ENCODE assay signal across 13 cellular contexts in the genomic region with DNA sequence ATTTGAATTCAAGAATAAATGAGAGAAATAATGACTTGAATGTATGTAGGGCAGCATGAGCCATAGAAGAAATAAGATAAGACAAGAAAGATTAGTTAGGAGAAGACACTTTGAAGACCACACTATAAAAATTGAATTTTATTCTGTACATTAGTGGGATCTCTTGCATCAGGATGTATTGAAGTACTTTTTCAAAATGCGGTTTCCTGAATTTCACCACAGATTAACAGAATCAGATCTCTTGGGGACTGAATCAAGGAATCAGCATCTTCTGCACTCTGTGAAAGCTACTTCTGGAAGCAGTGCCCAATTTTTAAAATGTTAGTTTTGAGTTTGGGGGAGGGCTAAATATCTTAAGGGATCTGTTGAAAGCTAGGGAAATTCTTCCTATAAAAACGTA.
A peak's percentile ranks its signal among the peaks of the same experiment; 100 is the strongest.
DNase-seq lines count a peak whose midpoint lies in the region; TF ChIP-seq lines count a peak whose summit lies in the region.
"Had no signal": no experiment of that assay in that cellular context is flagged by ENCODE, and none has a peak within 500 bp of the region (broad histone marks: within the 10 kb centered on the region; RNA-seq: fewer than 3 reads in every experiment).

No MANE protein-coding gene starts in this region.

- intact Hi-C loops in Caco-2 (cut with micrococcal nuclease; ENCODE audit: unreplicated experiment) = loop anchor here (1.0 kb wide), 1 partner anchor 67 kb away; no protein-coding TSS in a partner anchor

- no peaks in the 10 kb centered on the region for H4K20me1 ChIP-seq in osteoblast (ENCODE audit: insufficient read depth, low read length)

- no peak overlapping the region for H2AFZ ChIP-seq in osteoblast (ENCODE audit: low read length)
- H2AFZ ChIP-seq: GM23248 had no signal

- H3K4me3 ChIP-seq in Caco-2 (ENCODE audit: low read depth, low read length) (no peak overlapping the region), SK-N-MC (no peak overlapping the region), osteoblast (ENCODE audit: insufficient read depth, low read length) (no peak overlapping the region)
- H3K4me3 ChIP-seq: GM23248, K562 had no signal

- POLR2A ChIA-PET in Caco-2 (lab: Charles Lee) = no interaction called here

- no peaks in the 10 kb centered on the region for H3K27me3 Mint-ChIP-seq in Caco-2 (ENCODE audit: insufficient read depth, unreplicated experiment)
- H3K27me3 Mint-ChIP-seq: CD8-positive, alpha-beta memory T cell had no signal

- DNase-seq in Caco-2 = no peak
- peak; percentile 95 for DNase-seq in SK-N-MC (ENCODE audit: low read depth, low spot score)
- peak; percentile 29 for DNase-seq in osteoblast (ENCODE audit: insufficient read length, low spot score, missing footprints)
- DNase-seq in NCI-H187 (lab: John Stamatoyannopoulos, UW) = no peak
- no peak for DNase-seq in SHP77 treated with DMSO at 0.1 percent for 48 hours (lab: John Stamatoyannopoulos, UW)
- no peak for DNase-seq in NCI-H1694 (lab: John Stamatoyannopoulos, UW)
- no peak for DNase-seq in ACHN
- DNase-seq: BE2C; CD8-positive, alpha-beta memory T cell; DMS 273 treated with DMSO at 0.1 percent for 48 hours; GM23248 had no signal

- no peaks in the 10 kb centered on the region for H3K27me3 ChIP-seq in Caco-2 (replicated peaks; ENCODE audit: control insufficient read depth, insufficient read depth, low read length)
- H3K27me3 ChIP-seq in osteoblast (ENCODE audit: insufficient read depth, low read length) = peaks cover 17% of the 10 kb centered on the region

- no peaks in the 10 kb centered on the region for H3K36me3 ChIP-seq in Caco-2 (ENCODE audit: control insufficient read depth, insufficient read depth, low read length)
- no peaks in the 10 kb centered on the region for H3K36me3 ChIP-seq in SK-N-MC (ENCODE audit: insufficient read depth, low read length)
- no peaks in the 10 kb centered on the region for H3K36me3 ChIP-seq in osteoblast (ENCODE audit: insufficient read depth, low read length)
- H3K36me3 ChIP-seq: BE2C had no signal

- CTCF ChIA-PET in Caco-2 (lab: Charles Lee) = no interaction called here

- peaks cover 25% of the 10 kb centered on the region for H3K9me3 Mint-ChIP-seq in Caco-2 (ENCODE audit: unreplicated experiment)

- BruUV-seq in Caco-2 (replicated peaks; lab: Mats Ljungman, UMichigan) = no TSS peak

- TF ChIP-seq CTCF in 22Rv1 (IDR thresholded peaks at IDR 0.05) (no peak), Caco-2 (IDR thresholded peaks at IDR 0.05; ENCODE audit: insufficient read depth in 1 of 2, low read depth in 1 of 2, low read length in 1 of 2, severe bottlenecking in 1 of 2, unreplicated experiment in 1 of 2) (no peak), osteoblast (IDR thresholded peaks at IDR 0.05; ENCODE audit: extremely low read depth, low read depth, low read length) (no peak)

- no peak overlapping the region for H3K4me3 Mint-ChIP-seq in Caco-2 (ENCODE audit: unreplicated experiment)
- H3K4me3 Mint-ChIP-seq: CD8-positive, alpha-beta memory T cell had no signal

- peaks cover 8% of the 10 kb centered on the region for H3K36me3 Mint-ChIP-seq in Caco-2 (ENCODE audit: insufficient read depth, unreplicated experiment)
- H3K36me3 Mint-ChIP-seq: CD8-positive, alpha-beta memory T cell had no signal

- peaks cover 39% of the 10 kb centered on the region for H3K4me1 ChIP-seq in Caco-2
- no peaks in the 10 kb centered on the region for H3K4me1 ChIP-seq in osteoblast (ENCODE audit: insufficient read depth, low read length)
- H3K4me1 ChIP-seq: BE2C had no signal

- H3K9me3 ChIP-seq in Caco-2 (peaks cover 6% of the 10 kb centered on the region; the same call in 1 of the 2 replicates), SK-N-MC (ENCODE audit: low read depth, low read length) (peaks cover 8% of the 10 kb centered on the region; the same call in 1 of the 2 replicates), osteoblast (ENCODE audit: low read depth, low read length) (no peaks in the 10 kb centered on the region)
- H3K9me3 ChIP-seq: BE2C had no signal

- H3K9ac ChIP-seq in SK-N-MC (ENCODE audit: insufficient read length) = no peak overlapping the region
- H3K9ac ChIP-seq: GM23248 had no signal

- peaks cover 15% of the 10 kb centered on the region for H3K4me1 Mint-ChIP-seq in Caco-2 (ENCODE audit: low read depth, unreplicated experiment)
- H3K4me1 Mint-ChIP-seq: CD8-positive, alpha-beta memory T cell had no signal

- in situ Hi-C loops in ACHN (cut with HindIII; ENCODE audit: low pct_ligation_motif_present, low pct_unique_long_range_greater_than_20kb, low sequenced_read_pairs) = no loop called here

- H3K4me2 ChIP-seq in osteoblast (ENCODE audit: insufficient read depth, low read length) = no peak overlapping the region

- H3K79me2 ChIP-seq in osteoblast (ENCODE audit: insufficient read depth, low read length) = no peaks in the 10 kb centered on the region

- H3K27ac ChIP-seq in 22Rv1 (peak overlapping the region; percentile 54), SK-N-MC (no peak overlapping the region), osteoblast (ENCODE audit: low read depth, low read length) (no peak overlapping the region)
- H3K27ac ChIP-seq: GM23248 had no signal

- peak overlapping the region; percentile 57 for H3K27ac Mint-ChIP-seq in Caco-2 (ENCODE audit: unreplicated experiment)
- H3K27ac Mint-ChIP-seq: CD8-positive, alpha-beta memory T cell had no signal

Comparison
In these comparisons a context has a peak if more than half of its experiments do, and no peak if none do; other contexts are left out.
1. DNase-seq: peak in SK-N-MC (single experiment) and osteoblast (single experiment); none in Caco-2 (0 of 2), NCI-H187 (0 of 2), SHP77 treated with DMSO at 0.1 percent for 48 hours (single experiment), NCI-H1694 (single experiment) and ACHN (single experiment).